In the genomic region with DNA sequence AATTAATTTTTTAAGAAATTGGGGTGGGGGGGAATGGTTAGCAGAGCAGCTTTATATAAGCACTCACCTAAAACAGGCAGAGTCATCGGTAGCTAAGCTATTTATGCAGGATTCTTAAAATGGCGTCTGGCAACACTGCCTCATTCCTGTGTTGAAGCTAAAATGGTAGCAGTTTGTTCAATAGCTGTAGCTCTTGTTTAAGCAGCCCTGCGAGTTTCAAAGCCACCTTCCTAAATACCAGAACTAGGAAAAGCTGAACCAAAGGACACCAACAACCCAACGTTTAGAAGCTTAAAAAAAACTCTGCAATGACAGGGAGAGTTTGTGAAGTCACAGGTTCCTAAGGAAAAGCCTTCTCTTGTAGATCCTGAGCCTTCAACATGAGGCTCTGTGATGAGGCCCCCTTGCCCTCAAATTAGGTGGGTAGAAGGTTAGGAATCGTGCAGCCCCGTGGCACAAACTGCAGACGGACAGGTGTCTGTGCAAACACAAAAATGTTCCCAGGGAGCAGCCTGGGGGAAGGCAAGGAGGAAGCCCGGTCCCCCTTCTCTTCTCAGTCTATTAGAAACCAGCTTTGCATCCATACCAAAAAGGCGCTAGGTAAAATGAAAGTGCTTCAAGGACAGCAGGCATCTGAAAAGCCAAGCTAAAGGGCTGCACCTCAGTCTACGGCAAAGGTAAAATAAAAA, we compare ENCODE assay signal across 8 cellular contexts. TPM values are rescaled to one million over a fixed set of nuclear protein-coding genes. Genes with fewer than 3 reads are reported as not detected.
DNase-seq lines count a peak whose midpoint lies in the region; ATAC-seq and TF ChIP-seq lines count a peak whose summit lies in the region.

No MANE protein-coding gene starts in this region.

- intact Hi-C loops in lower lobe of right lung (cut with DNase I) = no loop called here

- H3K9ac ChIP-seq in MM.1S (ENCODE audit: low read length) = peak overlapping the region; percentile 91

- in situ Hi-C loops in astrocyte of the cerebellum (cut with HindIII; ENCODE audit: low sequenced_read_pairs) = loop anchor here (5.0 to 25.0 kb wide), 2 partner anchors 79 to 261 kb away; no protein-coding TSS in a partner anchor

- no peaks in the 10 kb centered on the region for H3K9me2 ChIP-seq in MM.1S (replicated peaks; ENCODE audit: insufficient read depth, low read length)

- no peaks in the 10 kb centered on the region for H3K27me3 ChIP-seq in MM.1S (replicated peaks; ENCODE audit: insufficient read depth, low read length)
- no peaks in the 10 kb centered on the region for H3K27me3 ChIP-seq in lower lobe of right lung (ENCODE audit: low read depth)

- H3K27ac ChIP-seq in MM.1S (ENCODE audit: low read length) = peak overlapping the region; percentile 97
- H3K27ac ChIP-seq in lower lobe of right lung = peak overlapping the region; percentile 99

- H3K4me1 ChIP-seq in MM.1S (ENCODE audit: low read length) = peaks cover 29% of the 10 kb centered on the region
- peaks cover 96% of the 10 kb centered on the region for H3K4me1 ChIP-seq in lower lobe of right lung

- H4K20me1 ChIP-seq in MM.1S (ENCODE audit: insufficient read depth, low read length) = 0 out of 2 replicates have a peak, but pooled peaks cover 3% of the 10 kb centered on the region

- H3K4me2 ChIP-seq in MM.1S (ENCODE audit: low read depth, low read length) = peak overlapping the region; percentile 83

- peaks cover 98% of the 10 kb centered on the region for H3K79me2 ChIP-seq in MM.1S (ENCODE audit: low read length)

- H3K9me3 ChIP-seq in MM.1S (replicated peaks; ENCODE audit: insufficient read depth, low read length) (no peaks in the 10 kb centered on the region), lower lobe of right lung (no peaks in the 10 kb centered on the region)

- TF ChIP-seq CTCF in MM.1S (IDR thresholded peaks at IDR 0.05; ENCODE audit: low read length) (no peak), astrocyte of the cerebellum (IDR thresholded peaks at IDR 0.05; ENCODE audit: low read depth, low read length, missing control alignments) (no peak), lower lobe of right lung (IDR thresholded peaks at IDR 0.05) (no peak)

- H3K4me3 ChIP-seq in MM.1S (ENCODE audit: low read length) = peak overlapping the region; percentile 64
- peak overlapping the region; percentile 34 for H3K4me3 ChIP-seq in astrocyte of the cerebellum (ENCODE audit: low read depth, low read length)
- peak overlapping the region; percentile 43 for H3K4me3 ChIP-seq in lower lobe of right lung

- peak overlapping the region; percentile 7; the same call in 1 of the 2 replicates for H2AFZ ChIP-seq in MM.1S (ENCODE audit: low read length)

- H3K36me3 ChIP-seq in MM.1S (replicated peaks; ENCODE audit: insufficient read depth, low read length) (peaks cover 18% of the 10 kb centered on the region; the same call in 1 of the 2 replicates), lower lobe of right lung (no peaks in the 10 kb centered on the region)

- DNase-seq in CD1c-positive myeloid dendritic cell (ENCODE audit: extremely low spot score) (peak; percentile 18), MM.1S (peak; percentile 57), astrocyte of the cerebellum (ENCODE audit: low read depth) (no peak), lower lobe of right lung (peak; percentile 16), iPS-NIHi7 (ENCODE audit: extremely low spot score) (no peak)
- DNase-seq in NK-92 treated with Interleukin-12 subunit alpha and Interleukin-12 subunit beta, amount 100 ng/mL, for 24 hours (lab: John Stamatoyannopoulos, UW) = no peak

- peaks cover 36% of the 10 kb centered on the region for H3F3A ChIP-seq in MM.1S (ENCODE audit: insufficient read depth, low read length)

- no peak for ATAC-seq in lower lobe of right lung
- no peak for ATAC-seq in HG03108 (IDR thresholded peaks at IDR 0.05; ENCODE audit: unreplicated experiment)
- ATAC-seq in HG03025 (IDR thresholded peaks at IDR 0.05; ENCODE audit: low FRiP score, unreplicated experiment) = no peak

RNA-seq across cellular contexts. Expression of gene ZMYND8, which starts 4.7 kb away (rescaled TPM):
- 57.6 TPM for total RNA-seq in lower lobe of right lung

Comparison
In these comparisons a context has a peak if more than half of its experiments do, and no peak if none do; other contexts are left out.
1. DNase-seq: peak in CD1c-positive myeloid dendritic cell (single experiment), MM.1S (single experiment) and lower lobe of right lung (single experiment); none in astrocyte of the cerebellum (single experiment), iPS-NIHi7 (single experiment) and NK-92 treated with Interleukin-12 subunit alpha and Interleukin-12 subunit beta, amount 100 ng/mL, for 24 hours (single experiment).
2. Peak in every context shown above with its lines, with median percentiles within 50 percentile points of each other: H3K4me3 ChIP-seq.